ENCODE assay signal across 24 cellular contexts in the genomic region with DNA sequence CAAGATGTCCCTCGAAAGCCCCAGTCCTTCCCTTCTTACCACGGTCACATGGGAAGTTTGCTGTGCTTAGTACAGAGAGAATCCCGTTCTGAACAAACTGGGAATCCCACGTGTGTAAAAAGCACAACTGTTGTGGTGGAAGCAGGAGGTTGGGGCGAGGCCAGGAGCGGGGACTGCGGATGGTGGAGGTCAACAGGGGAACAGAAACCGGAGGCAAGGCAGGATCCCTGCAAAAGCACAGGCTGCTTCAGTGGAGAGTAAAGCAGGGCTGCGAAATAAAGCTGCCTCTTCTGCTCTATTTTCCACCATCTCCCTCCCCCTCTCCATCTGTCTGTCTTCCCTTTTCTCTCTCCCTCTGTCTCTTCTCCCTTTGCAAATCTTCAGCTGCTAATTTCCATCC.
A peak's percentile ranks its signal among the peaks of the same experiment; 100 is the strongest.
DNase-seq lines count a peak whose midpoint lies in the region; ATAC-seq and TF ChIP-seq lines count a peak whose summit lies in the region.
"Had no signal": no experiment of that assay in that cellular context is flagged by ENCODE, and none has a peak within 500 bp of the region (broad histone marks: within the 10 kb centered on the region; RNA-seq: fewer than 3 reads in every experiment).

No MANE protein-coding gene starts in this region.

- peaks cover 0 to 7% (median 0%) of the 10 kb centered on the region in 4 donors for H3K27me3 ChIP-seq in esophagus muscularis mucosa

- H3K27ac ChIP-seq in esophagus muscularis mucosa (replicated peaks in 1 of 4), result peak overlapping the region in 1 of 4 donors; percentile 6

- no peak for TF ChIP-seq POLR2A in esophagus muscularis mucosa (IDR thresholded peaks at IDR 0.05; ENCODE audit: low read depth)

- H3K36me3 Mint-ChIP-seq in WTC11, result no peaks in the 10 kb centered on the region

- H3K36me3 ChIP-seq in esophagus muscularis mucosa, result no peaks in the 10 kb centered on the region
- H3K36me3 ChIP-seq: HAP-1 had no signal

- WGBS in esophagus muscularis mucosa, result 52% methylated on average over 9 of the region's 9 CpGs

- POLR2A ChIA-PET in WTC11 (lab: Charles Lee), result interaction anchor here (0.7 kb wide), 1 partner anchor 16 kb away, joined by 3 read pairs; no protein-coding TSS in a partner anchor
- POLR2A ChIA-PET in HEK293T (lab: Yijun Ruan, JAX), result no interaction called here

- peaks cover 0 to 3% (median 0%) of the 10 kb centered on the region in 4 donors for H3K9me3 ChIP-seq in esophagus muscularis mucosa
- H3K9me3 ChIP-seq: HAP-1 had no signal

- H3K4me1 Mint-ChIP-seq in WTC11, result peaks cover 25% of the 10 kb centered on the region

- H3K27ac Mint-ChIP-seq in WTC11, result no peak overlapping the region

- CTCF ChIA-PET in WTC11 (lab: Charles Lee) (no interaction called here), HEK293T (lab: Yijun Ruan, JAX) (no interaction called here)

- ATAC-seq in WTC11, result 0 out of 2 replicates have a peak, but pooled peaks have one; percentile 28
- peak; percentile 69 for ATAC-seq in sciatic nerve
- ATAC-seq in HG03159 (IDR thresholded peaks at IDR 0.05; ENCODE audit: unreplicated experiment), result no peak
- ATAC-seq: K562 had no signal

- no peak for TF ChIP-seq EP300 in esophagus muscularis mucosa (IDR thresholded peaks at IDR 0.05)

- H3K4me3 ChIP-seq in esophagus muscularis mucosa, result peak overlapping the region in 1 of 4 donors; percentile 9
- H3K4me3 ChIP-seq: HAP-1, K562 had no signal

- intact Hi-C loops in esophagus muscularis mucosa (cut with DNase I), result no loop called here
- intact Hi-C loops in sciatic nerve (cut with DNase I), result no loop called here

- H3K4me1 ChIP-seq in esophagus muscularis mucosa, result peaks cover 0 to 14% (median 7%) of the 10 kb centered on the region in 4 donors
- H3K4me1 ChIP-seq: HAP-1 had no signal

- H3K27me3 Mint-ChIP-seq in WTC11 (ENCODE audit: low read depth), result no peaks in the 10 kb centered on the region; the same call in 1 of the 2 replicates

- peak; percentile 77 for DNase-seq in NCI-H82 (lab: John Stamatoyannopoulos, UW)
- no peak for DNase-seq in NCI-H82 treated with DMSO at 0.1 percent for 48 hours (lab: John Stamatoyannopoulos, UW; ENCODE audit: unreplicated experiment)
- DNase-seq in WTC11 (ENCODE audit: low spot score), result no peak
- peak; percentile 86 for DNase-seq in esophagus muscularis mucosa (ENCODE audit: extremely low spot score)
- DNase-seq in sciatic nerve (ENCODE audit: low spot score), result no peak
- no peak for DNase-seq in NK-92 (lab: John Stamatoyannopoulos, UW; ENCODE audit: unreplicated experiment)
- no peak for DNase-seq in HEK293T (ENCODE audit: extremely low spot score)
- DNase-seq: 8988T, ACHN, Calu3, DND-41, GOT3, Kasumi-1, NCI-H1092 treated with DMSO at 0.1 percent for 48 hours, NCI-H1436, NCI-H1930, NCI-H446, NCI-H524 treated with DMSO at 0.1 percent for 48 hours, NCI-H774, RPMI8226, SHP77 had no signal

- H3K9me3 Mint-ChIP-seq in WTC11, result no peaks in the 10 kb centered on the region

- H3K4me3 Mint-ChIP-seq in WTC11, result no peak overlapping the region

- TF ChIP-seq CTCF in WTC11 (IDR thresholded peaks at IDR 0.05) (no peak), esophagus muscularis mucosa (IDR thresholded peaks at IDR 0.05) (no peak)

TF ChIP-seq in WTC11, 78 proteins besides CTCF, POLR2A, EP300 and RAD21 (continues in another document):
- TF ChIP-seq RORB (CRISPR knock-in tag; IDR thresholded peaks at IDR 0.05) (no peak), GRHL2 (CRISPR knock-in tag; IDR thresholded peaks at IDR 0.05; ENCODE audit: insufficient replicate concordance, severe bottlenecking) (no peak)
- TF ChIP-seq, protein P1, sequence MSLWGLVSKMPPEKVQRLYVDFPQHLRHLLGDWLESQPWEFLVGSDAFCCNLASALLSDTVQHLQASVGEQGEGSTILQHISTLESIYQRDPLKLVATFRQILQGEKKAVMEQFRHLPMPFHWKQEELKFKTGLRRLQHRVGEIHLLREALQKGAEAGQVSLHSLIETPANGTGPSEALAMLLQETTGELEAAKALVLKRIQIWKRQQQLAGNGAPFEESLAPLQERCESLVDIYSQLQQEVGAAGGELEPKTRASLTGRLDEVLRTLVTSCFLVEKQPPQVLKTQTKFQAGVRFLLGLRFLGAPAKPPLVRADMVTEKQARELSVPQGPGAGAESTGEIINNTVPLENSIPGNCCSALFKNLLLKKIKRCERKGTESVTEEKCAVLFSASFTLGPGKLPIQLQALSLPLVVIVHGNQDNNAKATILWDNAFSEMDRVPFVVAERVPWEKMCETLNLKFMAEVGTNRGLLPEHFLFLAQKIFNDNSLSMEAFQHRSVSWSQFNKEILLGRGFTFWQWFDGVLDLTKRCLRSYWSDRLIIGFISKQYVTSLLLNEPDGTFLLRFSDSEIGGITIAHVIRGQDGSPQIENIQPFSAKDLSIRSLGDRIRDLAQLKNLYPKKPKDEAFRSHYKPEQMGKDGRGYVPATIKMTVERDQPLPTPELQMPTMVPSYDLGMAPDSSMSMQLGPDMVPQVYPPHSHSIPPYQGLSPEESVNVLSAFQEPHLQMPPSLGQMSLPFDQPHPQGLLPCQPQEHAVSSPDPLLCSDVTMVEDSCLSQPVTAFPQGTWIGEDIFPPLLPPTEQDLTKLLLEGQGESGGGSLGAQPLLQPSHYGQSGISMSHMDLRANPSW (CRISPR knock-in tag; conservative IDR thresholded peaks at IDR 0.05; ENCODE audit: low read depth), result no peak
- TF ChIP-seq, protein P2, sequence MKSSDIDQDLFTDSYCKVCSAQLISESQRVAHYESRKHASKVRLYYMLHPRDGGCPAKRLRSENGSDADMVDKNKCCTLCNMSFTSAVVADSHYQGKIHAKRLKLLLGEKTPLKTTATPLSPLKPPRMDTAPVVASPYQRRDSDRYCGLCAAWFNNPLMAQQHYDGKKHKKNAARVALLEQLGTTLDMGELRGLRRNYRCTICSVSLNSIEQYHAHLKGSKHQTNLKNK (CRISPR knock-in tag; IDR thresholded peaks at IDR 0.05), result no peak

TF ChIP-seq in HEK293T, 16 proteins besides CTCF, POLR2A, EP300 and RAD21:
- TF ChIP-seq L3MBTL2 (conservative IDR thresholded peaks at IDR 0.05) (no peak), FOXK2 (IDR thresholded peaks at IDR 0.05) (no peak), ARNT (IDR thresholded peaks at IDR 0.05) (no peak), ZNF384 (IDR thresholded peaks at IDR 0.05) (no peak), NFRKB (IDR thresholded peaks at IDR 0.05) (no peak), FOXM1 (IDR thresholded peaks at IDR 0.05; ENCODE audit: borderline replicate concordance) (no peak), ELF4 (IDR thresholded peaks at IDR 0.05) (no peak), SP1 (IDR thresholded peaks at IDR 0.05) (no peak), CTBP1 (IDR thresholded peaks at IDR 0.05; ENCODE audit: borderline replicate concordance) (no peak), LEF1 (IDR thresholded peaks at IDR 0.05; ENCODE audit: borderline replicate concordance) (no peak)
- TF ChIP-seq, protein P3, sequence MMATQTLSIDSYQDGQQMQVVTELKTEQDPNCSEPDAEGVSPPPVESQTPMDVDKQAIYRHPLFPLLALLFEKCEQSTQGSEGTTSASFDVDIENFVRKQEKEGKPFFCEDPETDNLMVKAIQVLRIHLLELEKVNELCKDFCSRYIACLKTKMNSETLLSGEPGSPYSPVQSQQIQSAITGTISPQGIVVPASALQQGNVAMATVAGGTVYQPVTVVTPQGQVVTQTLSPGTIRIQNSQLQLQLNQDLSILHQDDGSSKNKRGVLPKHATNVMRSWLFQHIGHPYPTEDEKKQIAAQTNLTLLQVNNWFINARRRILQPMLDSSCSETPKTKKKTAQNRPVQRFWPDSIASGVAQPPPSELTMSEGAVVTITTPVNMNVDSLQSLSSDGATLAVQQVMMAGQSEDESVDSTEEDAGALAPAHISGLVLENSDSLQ (IDR thresholded peaks at IDR 0.05), result no peak

Comparison
In these comparisons a context has a peak if more than half of its experiments do, and no peak if none do; other contexts are left out.
1. DNase-seq: peak in NCI-H82 (single experiment) and esophagus muscularis mucosa (single experiment); none in NCI-H82 treated with DMSO at 0.1 percent for 48 hours (single experiment), WTC11 (single experiment), sciatic nerve (single experiment), NK-92 (single experiment) and HEK293T (single experiment).